Comparison of ENCODE assay signal across 10 cellular contexts in genomic region chr2:127143851-127144782, GRCh38. TPM values are rescaled to one million over a fixed set of nuclear protein-coding genes. Genes with fewer than 3 reads are reported as not detected.
A peak's percentile ranks its signal among the peaks of the same experiment; 100 is the strongest.
DNase-seq lines count a peak whose midpoint lies in the region; ATAC-seq and TF ChIP-seq lines count a peak whose summit lies in the region.
"Had no signal": no experiment of that assay in that cellular context is flagged by ENCODE, and none has a peak within 500 bp of the region (broad histone marks: within the 10 kb centered on the region; RNA-seq: fewer than 3 reads in every experiment).

No MANE protein-coding gene starts in this region.

- no peak for TF ChIP-seq CTCF in heart right ventricle (IDR thresholded peaks at IDR 0.05)

- H3K36me3 ChIP-seq in heart right ventricle = no peaks in the 10 kb centered on the region

- WGBS in heart right ventricle, 2 donors = 67 to 71% methylated on average over 11 of the region's 11 CpGs

- no peaks in the 10 kb centered on the region for H3K9me3 Mint-ChIP-seq in activated CD4-positive, alpha-beta T cell treated with anti-CD3 and anti-CD28 coated beads, Interleukin-2, amount 10 ng/mL, durations not matched to agents 24 days and 14 days
- H3K9me3 Mint-ChIP-seq: T-helper 1 cell treated with Interleukin-12 subunit alpha and Interleukin-12 subunit beta and Interleukin-4 antibody, amounts not matched to agents 30 μg/mL and 1 μg/mL, for 36 hours had no signal

- H3K27ac ChIP-seq in angular gyrus (ENCODE audit: low read depth, low read length) = peak overlapping the region; percentile 98
- H3K27ac ChIP-seq in heart right ventricle = peak overlapping the region in 7 of 10 donors; percentile 4 to 69 (median 29)

- intact Hi-C loops in heart right ventricle (cut with DNase I) = no loop called here
- intact Hi-C loops in activated CD4-positive, alpha-beta T cell treated with anti-CD3 and anti-CD28 coated beads, Interleukin-2, amount 10 ng/mL, durations not matched to agents 24 days and 14 days (cut with micrococcal nuclease) = no loop called here

- no peaks in the 10 kb centered on the region for H3K4me1 Mint-ChIP-seq in activated CD4-positive, alpha-beta T cell treated with anti-CD3 and anti-CD28 coated beads, Interleukin-2, amount 10 ng/mL, durations not matched to agents 24 days and 14 days

- H3K4me1 ChIP-seq in heart right ventricle = peaks cover 0 to 40% (median 26%) of the 10 kb centered on the region in 9 donors

- no peak overlapping the region for H3K27ac Mint-ChIP-seq in activated CD4-positive, alpha-beta T cell treated with anti-CD3 and anti-CD28 coated beads, Interleukin-2, amount 10 ng/mL, durations not matched to agents 24 days and 14 days
- H3K27ac Mint-ChIP-seq: T-helper 1 cell treated with Interleukin-12 subunit alpha and Interleukin-12 subunit beta and Interleukin-4 antibody, amounts not matched to agents 30 μg/mL and 1 μg/mL, for 36 hours had no signal

- peaks cover 0 to 4% (median 0%) of the 10 kb centered on the region in 11 donors for H3K9me3 ChIP-seq in heart right ventricle

- DNase-seq in ELF-1 (ENCODE audit: low read depth, low spot score) (peak; percentile 36), heart right ventricle (no peak), putamen (ENCODE audit: low spot score) (peak; percentile 91), NCI-H345 treated with DMSO at 0.1 percent for 48 hours (lab: John Stamatoyannopoulos, UW; ENCODE audit: unreplicated experiment) (no peak), LoVo (ENCODE audit: low spot score) (no peak), NCI-H1092 (lab: John Stamatoyannopoulos, UW) (no peak)
- DNase-seq in activated CD4-positive, alpha-beta T cell treated with anti-CD3 and anti-CD28 coated beads, Interleukin-2, amount 10 ng/mL, durations not matched to agents 24 days and 14 days = no peak
- DNase-seq: H9 had no signal

- H3K4me3 Mint-ChIP-seq in activated CD4-positive, alpha-beta T cell treated with anti-CD3 and anti-CD28 coated beads, Interleukin-2, amount 10 ng/mL, durations not matched to agents 24 days and 14 days = no peak overlapping the region
- H3K4me3 Mint-ChIP-seq: H9; T-helper 1 cell treated with Interleukin-12 subunit alpha and Interleukin-12 subunit beta and Interleukin-4 antibody, amounts not matched to agents 30 μg/mL and 1 μg/mL, for 36 hours had no signal

- peak in 6 of 8 donors; percentile 18 to 84 (median 46) for ATAC-seq in heart right ventricle

- peaks cover 16% of the 10 kb centered on the region for H3K27me3 Mint-ChIP-seq in activated CD4-positive, alpha-beta T cell treated with anti-CD3 and anti-CD28 coated beads, Interleukin-2, amount 10 ng/mL, durations not matched to agents 24 days and 14 days

- H3K36me3 Mint-ChIP-seq in activated CD4-positive, alpha-beta T cell treated with anti-CD3 and anti-CD28 coated beads, Interleukin-2, amount 10 ng/mL, durations not matched to agents 24 days and 14 days (ENCODE audit: low read depth) = no peaks in the 10 kb centered on the region

- H3K4me3 ChIP-seq in heart right ventricle = no peak overlapping the region

- peaks cover 0 to 24% (median 13%) of the 10 kb centered on the region in 7 donors for H3K27me3 ChIP-seq in heart right ventricle

RNA-seq across cellular contexts. Expression of gene BIN1, which starts 37.2 kb away (rescaled TPM):
- 10 to 100 TPM; 11.9 to 21.7 (median 16.5) TPM for total RNA-seq in heart right ventricle
- 10 to 100 TPM in 1 of 2 donors, 1 to 10 TPM in 1; 8.4 to 10.9 TPM for polyA plus RNA-seq in heart right ventricle
- 38.3 and 39.7 TPM in 2 replicates for total RNA-seq in activated CD4-positive, alpha-beta T cell treated with anti-CD3 and anti-CD28 coated beads, Interleukin-2, amount 10 ng/mL, durations not matched to agents 24 days and 14 days

Comparison
In these comparisons a context has a peak if more than half of its experiments do, and no peak if none do; other contexts are left out.
1. DNase-seq: peak in ELF-1 (single experiment) and putamen (single experiment); none in heart right ventricle (0 of 2), NCI-H345 treated with DMSO at 0.1 percent for 48 hours (single experiment), activated CD4-positive, alpha-beta T cell treated with anti-CD3 and anti-CD28 coated beads, Interleukin-2, amount 10 ng/mL, durations not matched to agents 24 days and 14 days (single experiment), LoVo (single experiment) and NCI-H1092 (single experiment).